1 cellular context compared by ENCODE assay signal in the genomic region with DNA sequence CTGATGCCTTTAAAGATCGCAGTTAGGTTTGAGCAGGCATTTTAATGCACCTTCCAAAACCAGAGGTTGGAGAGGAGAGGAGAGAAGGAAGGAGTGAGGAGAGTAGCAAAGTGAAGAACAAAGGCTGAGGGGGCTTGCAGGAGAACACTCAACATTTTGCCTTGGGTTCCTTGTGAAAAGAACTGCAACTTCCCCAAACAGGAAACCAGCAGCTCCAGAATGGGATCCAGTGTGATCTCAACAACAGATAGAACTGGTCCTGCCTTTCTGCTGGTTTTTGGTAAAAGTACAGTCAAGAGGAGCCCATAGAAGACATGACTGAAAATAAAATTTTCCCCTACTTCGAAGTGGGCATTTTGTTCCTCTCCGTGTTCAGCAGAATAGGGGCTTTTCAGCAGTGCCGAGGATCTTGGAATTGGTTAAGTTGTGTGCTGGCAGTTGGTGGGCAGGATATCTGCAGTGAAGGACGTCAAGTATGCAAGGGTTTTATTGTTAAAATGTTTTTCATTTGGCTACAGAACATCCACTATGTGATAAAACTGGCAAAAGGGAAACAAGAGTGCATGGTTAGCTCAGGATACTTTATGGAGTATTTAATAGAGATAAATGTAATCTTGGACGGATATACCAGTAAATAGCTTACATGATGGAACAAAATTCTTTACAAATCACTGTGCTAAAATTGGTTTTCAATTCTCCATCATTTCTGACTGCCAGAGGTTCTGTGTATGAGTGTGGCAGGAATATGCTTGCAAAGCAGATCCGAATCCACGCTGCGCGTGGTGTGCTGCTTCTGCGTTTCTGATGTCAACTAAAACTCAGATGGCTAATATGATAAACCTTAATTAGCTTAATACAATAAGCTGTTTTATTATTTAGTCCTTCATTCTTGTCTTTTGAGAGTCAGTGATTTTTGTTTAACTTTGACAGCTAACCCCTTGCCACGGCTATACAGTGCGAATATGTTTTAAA.
TF ChIP-seq lines count a peak whose summit lies in the region.

No MANE protein-coding gene starts in this region.

TF ChIP-seq in H1, 55 proteins besides CTCF, POLR2A, EP300 and RAD21:
- TF ChIP-seq NRF1 (IDR thresholded peaks at IDR 0.05; ENCODE audit: low read depth, low read length) (no peak), GTF2F1 (IDR thresholded peaks at IDR 0.05; ENCODE audit: borderline replicate concordance, low read depth, low read length) (no peak), CEBPB (IDR thresholded peaks at IDR 0.05; ENCODE audit: low read depth, low read length) (no peak), CTBP2 (IDR thresholded peaks at IDR 0.05; ENCODE audit: borderline replicate concordance, insufficient read depth, insufficient read length, low read length) (no peak), ATF3 (IDR thresholded peaks at IDR 0.05; ENCODE audit: insufficient read depth, low read depth, low read length) (no peak), RXRA (IDR thresholded peaks at IDR 0.05; ENCODE audit: insufficient read depth, low read depth, low read length) (no peak), KDM5A (IDR thresholded peaks at IDR 0.05; ENCODE audit: low read length) (no peak), BCL11A (IDR thresholded peaks at IDR 0.05; ENCODE audit: low read depth in 2 of 2, low read length in 2 of 2) (no peak), TEAD4 (IDR thresholded peaks at IDR 0.05; ENCODE audit: low read depth, low read length) (no peak), GABPA (IDR thresholded peaks at IDR 0.05; ENCODE audit: borderline replicate concordance, insufficient read depth, low read length) (no peak), SAP30 (IDR thresholded peaks at IDR 0.05; ENCODE audit: insufficient read depth, insufficient replicate concordance, low read length) (no peak)
- TF ChIP-seq, protein P1, sequence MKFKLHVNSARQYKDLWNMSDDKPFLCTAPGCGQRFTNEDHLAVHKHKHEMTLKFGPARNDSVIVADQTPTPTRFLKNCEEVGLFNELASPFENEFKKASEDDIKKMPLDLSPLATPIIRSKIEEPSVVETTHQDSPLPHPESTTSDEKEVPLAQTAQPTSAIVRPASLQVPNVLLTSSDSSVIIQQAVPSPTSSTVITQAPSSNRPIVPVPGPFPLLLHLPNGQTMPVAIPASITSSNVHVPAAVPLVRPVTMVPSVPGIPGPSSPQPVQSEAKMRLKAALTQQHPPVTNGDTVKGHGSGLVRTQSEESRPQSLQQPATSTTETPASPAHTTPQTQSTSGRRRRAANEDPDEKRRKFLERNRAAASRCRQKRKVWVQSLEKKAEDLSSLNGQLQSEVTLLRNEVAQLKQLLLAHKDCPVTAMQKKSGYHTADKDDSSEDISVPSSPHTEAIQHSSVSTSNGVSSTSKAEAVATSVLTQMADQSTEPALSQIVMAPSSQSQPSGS (IDR thresholded peaks at IDR 0.05; ENCODE audit: low read length): no peak
- TF ChIP-seq, protein P2, sequence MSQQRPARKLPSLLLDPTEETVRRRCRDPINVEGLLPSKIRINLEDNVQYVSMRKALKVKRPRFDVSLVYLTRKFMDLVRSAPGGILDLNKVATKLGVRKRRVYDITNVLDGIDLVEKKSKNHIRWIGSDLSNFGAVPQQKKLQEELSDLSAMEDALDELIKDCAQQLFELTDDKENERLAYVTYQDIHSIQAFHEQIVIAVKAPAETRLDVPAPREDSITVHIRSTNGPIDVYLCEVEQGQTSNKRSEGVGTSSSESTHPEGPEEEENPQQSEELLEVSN (IDR thresholded peaks at IDR 0.05): no peak
